8 cellular contexts compared by ENCODE assay signal in genomic region chr12:92649511-92650227, GRCh38. TPM values are rescaled to one million over a fixed set of nuclear protein-coding genes. Genes with fewer than 3 reads are reported as not detected.
DNase-seq lines count a peak whose midpoint lies in the region; ATAC-seq and TF ChIP-seq lines count a peak whose summit lies in the region.

No MANE protein-coding gene starts in this region.

- H3K36me3 Mint-ChIP-seq in dendritic cell treated with granulocyte-macrophage colony-stimulating factor and Interleukin-4, amounts not matched to agents 40 ng/mL and 50 ng/mL, for 4 days (ENCODE audit: low read depth), result no peaks in the 10 kb centered on the region

- peaks cover 8% of the 10 kb centered on the region for H3K4me1 ChIP-seq in lower lobe of right lung

- peak; percentile 73 for DNase-seq in AG09319 (ENCODE audit: extremely low read depth, low read depth)
- DNase-seq in NCI-H510A treated with DMSO at 0.1 percent for 48 hours (lab: John Stamatoyannopoulos, UW), result peak; percentile 64
- DNase-seq in activated CD4-positive, alpha-beta T cell treated with anti-CD3 and anti-CD28 coated beads for 48 hours, result peak; percentile 61
- no peak for DNase-seq in lower lobe of right lung
- DNase-seq in stimulated activated CD8-positive, alpha-beta memory T cell treated with anti-CD3 and anti-CD28 coated beads, Interleukin-12 subunit alpha, Interleukin-12 subunit beta, amount 100 ng/mL, for 4 hours (ENCODE audit: low read depth), result peak; percentile 17

- H3K27me3 Mint-ChIP-seq in dendritic cell treated with granulocyte-macrophage colony-stimulating factor and Interleukin-4, amounts not matched to agents 40 ng/mL and 50 ng/mL, for 4 days, result peaks cover 2% of the 10 kb centered on the region

- H3K36me3 ChIP-seq in lower lobe of right lung, result no peaks in the 10 kb centered on the region

- H3K4me3 Mint-ChIP-seq in dendritic cell treated with granulocyte-macrophage colony-stimulating factor and Interleukin-4, amounts not matched to agents 40 ng/mL and 50 ng/mL, for 4 days, result no peak overlapping the region

- peak overlapping the region; percentile 11 for H3K4me3 ChIP-seq in lower lobe of right lung

- TF ChIP-seq CTCF in AG09319 (IDR thresholded peaks at IDR 0.05; ENCODE audit: low read depth, low read length), result peak; percentile 77
- peak; percentile 73 for TF ChIP-seq CTCF in lower lobe of right lung (IDR thresholded peaks at IDR 0.05)

- H3K9me3 ChIP-seq in lower lobe of right lung, result no peaks in the 10 kb centered on the region

- H3K4me1 Mint-ChIP-seq in dendritic cell treated with granulocyte-macrophage colony-stimulating factor and Interleukin-4, amounts not matched to agents 40 ng/mL and 50 ng/mL, for 4 days (ENCODE audit: low read depth), result peaks cover 11% of the 10 kb centered on the region

- peak overlapping the region; percentile 55 for H3K27ac Mint-ChIP-seq in dendritic cell treated with granulocyte-macrophage colony-stimulating factor and Interleukin-4, amounts not matched to agents 40 ng/mL and 50 ng/mL, for 4 days

- intact Hi-C loops in dendritic cell treated with granulocyte-macrophage colony-stimulating factor and Interleukin-4, amounts not matched to agents 40 ng/mL and 50 ng/mL, for 4 days (cut with micrococcal nuclease), result loop anchor here (2.0 to 5.0 kb wide), 4 partner anchors 839 to 1287 kb away; no protein-coding TSS in a partner anchor
- intact Hi-C loops in lower lobe of right lung (cut with DNase I), result no loop called here

- H3K9me3 Mint-ChIP-seq in dendritic cell treated with granulocyte-macrophage colony-stimulating factor and Interleukin-4, amounts not matched to agents 40 ng/mL and 50 ng/mL, for 4 days, result no peaks in the 10 kb centered on the region

- ATAC-seq in GM18907 (IDR thresholded peaks at IDR 0.05; ENCODE audit: unreplicated experiment) (peak; percentile 92), HG03354 (IDR thresholded peaks at IDR 0.05; ENCODE audit: poor library complexity, severe bottlenecking, unreplicated experiment) (peak; percentile 95), lower lobe of right lung (peak; percentile 96 to 97)

- no peak overlapping the region for H3K27ac ChIP-seq in lower lobe of right lung

- H3K27me3 ChIP-seq in lower lobe of right lung (ENCODE audit: low read depth), result no peaks in the 10 kb centered on the region

RNA-seq across cellular contexts. Expression of gene PLEKHG7, which starts 53.1 kb away (rescaled TPM):
- 1.6 TPM for total RNA-seq in lower lobe of right lung
